Comparison of ENCODE assay signal across 8 cellular contexts in genomic region chr18:11553098-11553940, GRCh38. TPM values are rescaled to one million over a fixed set of nuclear protein-coding genes. Genes with fewer than 3 reads are reported as not detected.
DNase-seq lines count a peak whose midpoint lies in the region; ATAC-seq and TF ChIP-seq lines count a peak whose summit lies in the region.

No MANE protein-coding gene starts in this region.

- H3K36me3 Mint-ChIP-seq in activated CD8-positive, alpha-beta T cell treated with anti-CD3 and anti-CD28 coated beads, Interleukin-2, amount 10 ng/mL, durations not matched to agents 7 days and 5 days (ENCODE audit: low read depth): no peaks in the 10 kb centered on the region

- no peak overlapping the region for H3K27ac Mint-ChIP-seq in activated CD8-positive, alpha-beta T cell treated with anti-CD3 and anti-CD28 coated beads, Interleukin-2, amount 10 ng/mL, durations not matched to agents 7 days and 5 days

- no peaks in the 10 kb centered on the region for H3K36me3 ChIP-seq in parathyroid adenoma (ENCODE audit: control insufficient read depth, insufficient read depth, low read length)

- DNase-seq in AG04450 (ENCODE audit: low read depth, low spot score) (peak; percentile 23), NCI-H345 (lab: John Stamatoyannopoulos, UW) (peak; percentile 46), germinal center (ENCODE audit: low spot score) (peak; percentile 51), ureter (ENCODE audit: low spot score) (no peak)
- peak; percentile 58 for DNase-seq in activated CD8-positive, alpha-beta T cell treated with anti-CD3 and anti-CD28 coated beads, Interleukin-2, amount 10 ng/mL, durations not matched to agents 7 days and 5 days

- H3K4me3 ChIP-seq in AG04450 (ENCODE audit: low read depth, low read length) (no peak overlapping the region), parathyroid adenoma (ENCODE audit: low read depth, low read length) (no peak overlapping the region)

- H3K4me3 Mint-ChIP-seq in activated CD8-positive, alpha-beta T cell treated with anti-CD3 and anti-CD28 coated beads, Interleukin-2, amount 10 ng/mL, durations not matched to agents 7 days and 5 days: no peak overlapping the region

- H3K27me3 Mint-ChIP-seq in activated CD8-positive, alpha-beta T cell treated with anti-CD3 and anti-CD28 coated beads, Interleukin-2, amount 10 ng/mL, durations not matched to agents 7 days and 5 days (ENCODE audit: low read depth): peaks cover 14% of the 10 kb centered on the region

- H3K27me3 ChIP-seq in AG04450 (ENCODE audit: control insufficient read depth, insufficient read depth, low read length) (peaks cover 8% of the 10 kb centered on the region), parathyroid adenoma (ENCODE audit: control insufficient read depth, insufficient read depth, low read length) (no peaks in the 10 kb centered on the region)

- no peak overlapping the region for H3K4me2 ChIP-seq in parathyroid adenoma (ENCODE audit: low read length)

- H3K27ac ChIP-seq in AG04450 (ENCODE audit: low read depth, low read length): no peak overlapping the region
- no peak overlapping the region for H3K27ac ChIP-seq in parathyroid adenoma

- no peak overlapping the region for H3K9ac ChIP-seq in parathyroid adenoma

- H3K4me1 ChIP-seq in parathyroid adenoma: no peaks in the 10 kb centered on the region

- CTCF ChIA-PET in AG04450 (lab: Charles Lee): interaction anchor here (0.5 to 4.0 kb wide), 71 partner anchors 8 to 993 kb away, joined by 3 to 170 read pairs (median 3); no protein-coding TSS in a partner anchor
- CTCF ChIA-PET in activated CD8-positive, alpha-beta T cell treated with anti-CD3 and anti-CD28 coated beads, Interleukin-2, amount 10 ng/mL, durations not matched to agents 7 days and 5 days (lab: Charles Lee): interaction anchor here (0.5 to 2.6 kb wide), 12 partner anchors 9 to 751 kb away, joined by 3 to 31 read pairs (median 6); no protein-coding TSS in a partner anchor

- peaks cover 2% of the 10 kb centered on the region for H3K4me1 Mint-ChIP-seq in activated CD8-positive, alpha-beta T cell treated with anti-CD3 and anti-CD28 coated beads, Interleukin-2, amount 10 ng/mL, durations not matched to agents 7 days and 5 days (ENCODE audit: low read depth)

- no peaks in the 10 kb centered on the region for H3K9me3 Mint-ChIP-seq in activated CD8-positive, alpha-beta T cell treated with anti-CD3 and anti-CD28 coated beads, Interleukin-2, amount 10 ng/mL, durations not matched to agents 7 days and 5 days (ENCODE audit: insufficient read depth)

- peak; percentile 87 for ATAC-seq in HG03135 (IDR thresholded peaks at IDR 0.05; ENCODE audit: unreplicated experiment)
- peak; percentile 69 for ATAC-seq in activated CD8-positive, alpha-beta T cell treated with anti-CD3 and anti-CD28 coated beads, Interleukin-2, amount 10 ng/mL, durations not matched to agents 7 days and 5 days

- POLR2A ChIA-PET in AG04450 (lab: Yijun Ruan, JAX): no interaction called here
- POLR2A ChIA-PET in activated CD8-positive, alpha-beta T cell treated with anti-CD3 and anti-CD28 coated beads, Interleukin-2, amount 10 ng/mL, durations not matched to agents 7 days and 5 days (lab: Charles Lee): no interaction called here

- TF ChIP-seq CTCF in AG04450 (IDR thresholded peaks at IDR 0.05; ENCODE audit: low read depth, low read length) (peak; percentile 97), GM12801 (IDR thresholded peaks at IDR 0.05; ENCODE audit: extremely low read depth, insufficient read length) (peak; percentile 40), parathyroid adenoma (IDR thresholded peaks at IDR 0.05) (peak; percentile 92)

- H2AFZ ChIP-seq in parathyroid adenoma: no peak overlapping the region

- H3K9me3 ChIP-seq in AG04450 (ENCODE audit: control insufficient read depth, insufficient read depth, low read length): no peaks in the 10 kb centered on the region
- no peaks in the 10 kb centered on the region for H3K9me3 ChIP-seq in parathyroid adenoma (ENCODE audit: control insufficient read depth, low read length)

- H3K79me2 ChIP-seq in parathyroid adenoma: no peaks in the 10 kb centered on the region

RNA-seq across cellular contexts. Expression of gene SLC35G4, which starts 56.1 kb away (rescaled TPM):
- polyA plus RNA-seq in AG04450 (2011; rRNA removed): not detected in 2 replicates
- polyA minus RNA-seq in AG04450 (2011; rRNA and poly(A)+ RNA removed): not detected in 2 replicates
- not detected for total RNA-seq in activated CD8-positive, alpha-beta T cell treated with anti-CD3 and anti-CD28 coated beads, Interleukin-2, amount 10 ng/mL, durations not matched to agents 7 days and 5 days
- total RNA-seq in ureter: not detected

Comparison
In these comparisons a context has a peak if more than half of its experiments do, and no peak if none do; other contexts are left out.
1. CTCF ChIP-seq: peak in every context shown above with its lines; median percentile 97 in AG04450; 92 in parathyroid adenoma; 40 in GM12801.